Comparison of ENCODE assay signal across 8 cellular contexts in genomic region chr10:21528452-21529235, GRCh38. TPM values are rescaled to one million over a fixed set of nuclear protein-coding genes. Genes with fewer than 3 reads are reported as not detected.
DNase-seq lines count a peak whose midpoint lies in the region; ATAC-seq, FAIRE-seq and TF ChIP-seq lines count a peak whose summit lies in the region.

No MANE protein-coding gene starts in this region.

- peak overlapping the region; percentile 56 for H2BK5ac ChIP-seq in trophoblast cell (ENCODE audit: low read depth, low read length, poor library complexity)

- H2AK5ac ChIP-seq in trophoblast cell (ENCODE audit: low read length): no peak overlapping the region

- TF ChIP-seq POLR2A in GM12892 (IDR thresholded peaks at IDR 0.05; ENCODE audit: low read depth, low read length): no peak
- peak; percentile 14 for TF ChIP-seq POLR2A in endothelial cell of umbilical vein (IDR thresholded peaks at IDR 0.05; ENCODE audit: low read depth, low read length)

- H3K4me3 ChIP-seq in endothelial cell of umbilical vein (replicated peaks in 1 of 3; ENCODE audit: insufficient read depth in 1 of 3, low read depth in 1 of 3, low read length in 3 of 3): peak overlapping the region in 2 of 3 experiments; percentile 73 to 78
- no peak overlapping the region for H3K4me3 ChIP-seq in trophoblast cell (ENCODE audit: low read depth, low read length)

- ATAC-seq in HG03025 (IDR thresholded peaks at IDR 0.05; ENCODE audit: low FRiP score, unreplicated experiment) (no peak), GM21723 (IDR thresholded peaks at IDR 0.05; ENCODE audit: unreplicated experiment) (no peak)

- FAIRE-seq in GM12892 (lab: Jason Lieb, UNC) (peak; percentile 38), endothelial cell of umbilical vein (lab: Jason Lieb, UNC) (no peak)

- H3K79me1 ChIP-seq in trophoblast cell (ENCODE audit: low read length): peaks cover 32% of the 10 kb centered on the region

- POLR2A ChIA-PET in endothelial cell of umbilical vein (lab: Charles Lee): interaction anchor here (1.0 kb wide), 1 partner anchor 10 kb away, joined by 3 read pairs; no protein-coding TSS in a partner anchor

- H3K9me1 ChIP-seq in endothelial cell of umbilical vein (replicated peaks; ENCODE audit: control insufficient read depth, extremely low read depth, insufficient read depth, low read length): no peaks in the 10 kb centered on the region

- H3K9ac ChIP-seq in endothelial cell of umbilical vein (replicated peaks; ENCODE audit: extremely low read depth, insufficient read depth, low read length) (peak overlapping the region; percentile 99), trophoblast cell (ENCODE audit: low read length) (no peak overlapping the region)

- H3K4me1 ChIP-seq in endothelial cell of umbilical vein (ENCODE audit: control insufficient read depth, extremely low read depth, insufficient read depth, low read length): peaks cover 40% of the 10 kb centered on the region
- no peaks in the 10 kb centered on the region for H3K4me1 ChIP-seq in trophoblast cell (ENCODE audit: control insufficient read depth in 1 of 2, insufficient read depth in 2 of 2, low read length in 2 of 2)

- CTCF ChIA-PET in endothelial cell of umbilical vein (lab: Charles Lee): no interaction called here

- H4K20me1 ChIP-seq in endothelial cell of umbilical vein (replicated peaks; ENCODE audit: control insufficient read depth, extremely low read depth, insufficient read depth, low read length): no peaks in the 10 kb centered on the region

- H3K27me3 ChIP-seq in endothelial cell of umbilical vein (ENCODE audit: control insufficient read depth in 2 of 2, insufficient read depth in 2 of 2, low read length in 2 of 2): no peaks in the 10 kb centered on the region
- H3K27me3 ChIP-seq in trophoblast cell (ENCODE audit: insufficient read depth, low read length): no peaks in the 10 kb centered on the region

- H4K12ac ChIP-seq in trophoblast cell (ENCODE audit: low read depth, low read length): no peak overlapping the region

- no peak for TF ChIP-seq CTCF in endothelial cell of umbilical vein (IDR thresholded peaks at IDR 0.05; ENCODE audit: extremely low read depth in 1 of 2, insufficient read depth in 1 of 2, low read depth in 1 of 2, low read length in 2 of 2)

- no peak overlapping the region for H2BK12ac ChIP-seq in trophoblast cell (ENCODE audit: low read length)

- dilution Hi-C loops in endothelial cell of umbilical vein (cut with MboI; ENCODE audit: extremely low pct_ligation_motif_present, low sequenced_read_pairs): no loop called here

- intact Hi-C loops in endothelial cell of umbilical vein (cut with micrococcal nuclease): loop anchor here (5.0 to 10.0 kb wide), 3 partner anchors 236 to 796 kb away; partner anchors contain the start of gene BMI1

- no peak overlapping the region for H3K18ac ChIP-seq in trophoblast cell (ENCODE audit: low read length)

- peak overlapping the region; percentile 100 for H3K4me2 ChIP-seq in endothelial cell of umbilical vein (ENCODE audit: insufficient read depth, low read length)
- H3K4me2 ChIP-seq in trophoblast cell (ENCODE audit: low read length): peak overlapping the region; percentile 58

- H4K91ac ChIP-seq in trophoblast cell (ENCODE audit: low read depth, low read length): no peak overlapping the region

- DNase-seq in GM12892 (ENCODE audit: insufficient read length): no peak
- peak; percentile 59 for DNase-seq in NCI-H748 treated with DMSO at 0.1 percent for 48 hours (lab: John Stamatoyannopoulos, UW)
- DNase-seq in endothelial cell of umbilical vein (ENCODE audit: low read depth, low spot score): peak; percentile 28
- no peak for DNase-seq in trophoblast cell
- DNase-seq in mucosa of gallbladder (ENCODE audit: low spot score): no peak
- DNase-seq in CD1c-positive myeloid dendritic cell (ENCODE audit: extremely low spot score): no peak

- no CpG with 5 or more reads among the region's 11 CpGs for WGBS in trophoblast cell (ENCODE audit: extremely low coverage, insufficient coverage, insufficient read length)

- H3K23ac ChIP-seq in trophoblast cell (ENCODE audit: low read length): no peak overlapping the region

- H3K9me3 ChIP-seq in endothelial cell of umbilical vein (replicated peaks; ENCODE audit: control insufficient read depth, insufficient read depth, low read length): no peaks in the 10 kb centered on the region
- H3K9me3 ChIP-seq in trophoblast cell (ENCODE audit: insufficient read depth, low read depth, low read length): no peaks in the 10 kb centered on the region

- H2AFZ ChIP-seq in endothelial cell of umbilical vein (ENCODE audit: low read depth, low read length) (peak overlapping the region; percentile 44), trophoblast cell (ENCODE audit: insufficient read depth, low read length, poor library complexity) (no peak overlapping the region)

- no peaks in the 10 kb centered on the region for H3K36me3 ChIP-seq in endothelial cell of umbilical vein (ENCODE audit: control insufficient read depth in 2 of 2, extremely low read depth in 1 of 2, insufficient read depth in 2 of 2, low read length in 2 of 2)
- no peaks in the 10 kb centered on the region for H3K36me3 ChIP-seq in trophoblast cell (ENCODE audit: control insufficient read depth in 1 of 2, insufficient read depth in 2 of 2, low read length in 2 of 2)

- H2BK120ac ChIP-seq in trophoblast cell (ENCODE audit: insufficient read depth, low read length, poor library complexity): peak overlapping the region; percentile 13

- BruUV-seq in endothelial cell of umbilical vein (replicated peaks; lab: Mats Ljungman, UMichigan): no TSS peak

- H3K27ac ChIP-seq in endothelial cell of umbilical vein (ENCODE audit: insufficient read depth, low read depth, low read length) (peak overlapping the region; percentile 97), trophoblast cell (ENCODE audit: low read depth, low read length) (peak overlapping the region; percentile 41)

- H3K79me2 ChIP-seq in endothelial cell of umbilical vein (ENCODE audit: control insufficient read depth, insufficient read depth, low read length) (no peaks in the 10 kb centered on the region), trophoblast cell (ENCODE audit: control insufficient read depth, insufficient read depth, low read length, poor library complexity) (peaks cover 20% of the 10 kb centered on the region)

- H3K14ac ChIP-seq in trophoblast cell (ENCODE audit: low read length): no peak overlapping the region

- H3K4ac ChIP-seq in trophoblast cell (ENCODE audit: low read depth, low read length): no peak overlapping the region

- H4K8ac ChIP-seq in trophoblast cell (ENCODE audit: low read depth, low read length): peak overlapping the region; percentile 47

TF ChIP-seq in endothelial cell of umbilical vein, 7 proteins besides CTCF, POLR2A, EP300 and RAD21:
- no peak for TF ChIP-seq MYC (IDR thresholded peaks at IDR 0.05; ENCODE audit: low read depth, low read length)

RNA-seq across cellular contexts. Expression of gene SKIDA1, which starts 3.2 kb away (rescaled TPM):
- 0.17 TPM for polyA plus RNA-seq in GM12892 (2012; ENCODE audit: missing spikeins)
- 0.71 and 0.83 TPM in 2 replicates for total RNA-seq in endothelial cell of umbilical vein
- 0.11 and 0.21 TPM in 2 replicates for polyA plus RNA-seq in endothelial cell of umbilical vein
- 0.18 and 0.23 TPM in 2 replicates for polyA plus RNA-seq in endothelial cell of umbilical vein (2011; cell fraction: cytosol; rRNA removed)
- polyA plus RNA-seq in endothelial cell of umbilical vein (2011; cell fraction: nucleus; rRNA removed): 0.35 and 1.5 TPM in 2 replicates
- polyA plus RNA-seq in endothelial cell of umbilical vein (2012): 0.27 and 0.33 TPM in 2 replicates
- 0.36 and 0.73 TPM in 2 replicates for polyA minus RNA-seq in endothelial cell of umbilical vein
- polyA minus RNA-seq in endothelial cell of umbilical vein (2011; cell fraction: cytosol; rRNA and poly(A)+ RNA removed): 0.41 TPM
- 0.24 and 0.53 TPM in 2 replicates for polyA minus RNA-seq in endothelial cell of umbilical vein (2011; cell fraction: nucleus; rRNA and poly(A)+ RNA removed)
- polyA plus RNA-seq in trophoblast cell (2013): 27.4 and 28.4 TPM in 2 replicates
- 1.2 TPM for total RNA-seq in mucosa of gallbladder

RNA-seq across cellular contexts. Expression of gene MLLT10, which starts 5.4 kb away (rescaled TPM):
- 31.1 TPM for polyA plus RNA-seq in GM12892 (2012; ENCODE audit: missing spikeins)
- total RNA-seq in endothelial cell of umbilical vein: 54.0 and 54.6 TPM in 2 replicates
- 30.6 and 35.4 TPM in 2 replicates for polyA plus RNA-seq in endothelial cell of umbilical vein
- 25.9 and 26.4 TPM in 2 replicates for polyA plus RNA-seq in endothelial cell of umbilical vein (2011; cell fraction: cytosol; rRNA removed)
- polyA plus RNA-seq in endothelial cell of umbilical vein (2011; cell fraction: nucleus; rRNA removed): 78.7 and 85.6 TPM in 2 replicates
- polyA plus RNA-seq in endothelial cell of umbilical vein (2012): 23.7 and 30.4 TPM in 2 replicates
- 133 and 157 TPM in 2 replicates for polyA minus RNA-seq in endothelial cell of umbilical vein
- polyA minus RNA-seq in endothelial cell of umbilical vein (2011; cell fraction: cytosol; rRNA and poly(A)+ RNA removed): 9.7 TPM
- polyA minus RNA-seq in endothelial cell of umbilical vein (2011; cell fraction: nucleus; rRNA and poly(A)+ RNA removed): 123 and 131 TPM in 2 replicates
- polyA plus RNA-seq in trophoblast cell (2013): 53.9 and 56.9 TPM in 2 replicates
- 33.0 TPM for total RNA-seq in mucosa of gallbladder

Comparison
In these comparisons a context has a peak if more than half of its experiments do, and no peak if none do; other contexts are left out.
1. DNase-seq: peak in NCI-H748 treated with DMSO at 0.1 percent for 48 hours (single experiment) and endothelial cell of umbilical vein (single experiment); none in GM12892 (single experiment), trophoblast cell (0 of 2), mucosa of gallbladder (single experiment) and CD1c-positive myeloid dendritic cell (single experiment).